Comparison of ENCODE assay signal across 9 cellular contexts in the genomic region with DNA sequence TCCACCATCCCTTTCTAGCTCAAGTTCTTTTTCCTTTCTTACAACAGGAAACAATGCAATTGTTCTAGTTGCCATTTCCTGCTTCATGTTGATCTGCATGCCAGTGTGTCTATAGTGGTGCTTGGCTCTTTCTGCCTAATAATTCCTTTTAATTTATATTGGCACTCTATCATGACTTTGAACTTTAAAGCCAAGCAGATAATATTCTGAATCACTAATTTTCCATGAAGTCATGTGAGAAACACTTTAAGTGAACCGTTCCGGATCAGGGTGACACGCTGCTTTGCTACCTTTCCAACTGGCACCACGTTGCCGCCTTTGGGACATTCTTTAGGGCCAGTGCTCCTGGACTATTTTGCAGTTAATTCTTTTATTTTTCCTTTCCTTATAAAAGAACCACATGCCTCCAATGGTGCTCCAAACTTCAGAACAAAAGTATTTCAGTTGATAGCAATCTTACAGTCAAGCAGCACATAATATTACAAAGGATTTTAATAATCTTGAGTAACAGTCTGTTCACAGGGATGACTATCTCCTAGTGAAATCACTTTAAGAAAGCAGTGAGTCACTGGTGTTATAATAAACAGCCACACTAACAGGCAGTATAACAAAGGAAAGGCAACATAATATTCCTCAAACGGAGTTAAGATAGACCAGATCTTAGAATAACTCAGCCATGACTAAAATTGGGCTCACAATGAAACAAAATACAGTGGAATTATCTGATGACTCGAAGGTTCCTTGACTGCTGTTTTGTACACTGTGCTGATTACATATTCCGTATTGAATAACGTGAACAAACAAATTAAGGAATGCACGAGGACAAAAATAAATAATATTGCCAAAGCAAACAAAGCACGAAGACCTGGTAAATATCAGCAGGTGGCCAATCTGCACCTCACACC. TPM values are rescaled to one million over a fixed set of nuclear protein-coding genes. Genes with fewer than 3 reads are reported as not detected.
A peak's percentile ranks its signal among the peaks of the same experiment; 100 is the strongest.
DNase-seq lines count a peak whose midpoint lies in the region; ATAC-seq and TF ChIP-seq lines count a peak whose summit lies in the region.
"Had no signal": no experiment of that assay in that cellular context is flagged by ENCODE, and none has a peak within 500 bp of the region (broad histone marks: within the 10 kb centered on the region; RNA-seq: fewer than 3 reads in every experiment).

No MANE protein-coding gene starts in this region.

- peak; percentile 82 for DNase-seq in AG10803 (ENCODE audit: low read depth)
- DNase-seq in IMR-90: peak; percentile 96
- peak; percentile 68 for DNase-seq in brain microvascular endothelial cell
- DNase-seq in lung (ENCODE audit: low spot score): no peak
- DNase-seq in NCI-H1930 (lab: John Stamatoyannopoulos, UW): no peak
- no peak for DNase-seq in SKM-1 treated with dmso at 0.1 percent for 144 hours (lab: John Stamatoyannopoulos, UW; ENCODE audit: unreplicated experiment)
- DNase-seq in medulla oblongata (ENCODE audit: extremely low spot score): no peak
- DNase-seq: occipital lobe had no signal

- H3K9me3 ChIP-seq in IMR-90 (ENCODE audit: control insufficient read depth, insufficient read depth, low read length) (no peaks in the 10 kb centered on the region), lung (ENCODE audit: control insufficient read depth in 2 of 2, insufficient read depth in 1 of 2, low read length in 1 of 2) (no peaks in the 10 kb centered on the region)

- H3K4me3 ChIP-seq in AG10803 (ENCODE audit: low read length) (no peak overlapping the region), IMR-90 (ENCODE audit: insufficient read depth, low read depth, low read length) (no peak overlapping the region), brain microvascular endothelial cell (ENCODE audit: low read depth, low read length) (no peak overlapping the region), lung (no peak overlapping the region)

- H4K8ac ChIP-seq in IMR-90 (ENCODE audit: low read depth in 2 of 2, low read length in 2 of 2): peak overlapping the region; percentile 20 to 56; a peak in 2 of 4 replicates

- H2AK9ac ChIP-seq in IMR-90 (replicated peaks; ENCODE audit: low read depth, low read length, poor library complexity): no peak overlapping the region

- no peak overlapping the region for H2AFZ ChIP-seq in IMR-90 (replicated peaks; ENCODE audit: low read length, poor library complexity)

- peak overlapping the region; percentile 64 for H2BK120ac ChIP-seq in IMR-90 (ENCODE audit: low read depth, low read length)

- no peak overlapping the region for H3K9ac ChIP-seq in IMR-90 (ENCODE audit: low read depth, low read length)

- peak overlapping the region; percentile 49; the same call in 1 of the 2 replicates for H3K14ac ChIP-seq in IMR-90 (replicated peaks; ENCODE audit: low read depth, low read length)

- H3K4ac ChIP-seq in IMR-90 (ENCODE audit: low read depth, low read length): peak overlapping the region; percentile 71

- H4K91ac ChIP-seq in IMR-90 (ENCODE audit: insufficient read depth, low read depth, low read length): no peak overlapping the region

- H3K4me1 ChIP-seq in IMR-90 (ENCODE audit: control insufficient read depth, insufficient read depth, low read length): peaks cover 22% of the 10 kb centered on the region
- peaks cover 0 to 18% of the 10 kb centered on the region in 2 donors for H3K4me1 ChIP-seq in lung (ENCODE audit: control insufficient read depth in 2 of 2, insufficient read depth in 2 of 2, low read length in 2 of 2)

- peak overlapping the region; percentile 69; the same call in 1 of the 2 replicates for H3K23ac ChIP-seq in IMR-90 (ENCODE audit: low read depth, low read length)

- BruUV-seq in IMR-90 (replicated peaks; lab: Mats Ljungman, UMichigan): no TSS peak

- POLR2A ChIA-PET in IMR-90 (lab: Charles Lee; ENCODE audit: unreplicated experiment): no interaction called here

- peak overlapping the region; percentile 82 for H2BK5ac ChIP-seq in IMR-90 (ENCODE audit: low read depth, low read length, poor library complexity, severe bottlenecking)

- H2AK5ac ChIP-seq in IMR-90 (ENCODE audit: low read depth, low read length): peak overlapping the region; percentile 55; the same call in 1 of the 2 replicates

- H3K79me1 ChIP-seq in IMR-90 (ENCODE audit: low read depth in 1 of 2, low read length in 2 of 2): peaks cover 9 to 48% of the 10 kb centered on the region in 2 experiments

- H2BK20ac ChIP-seq in IMR-90 (ENCODE audit: low read depth, low read length): peak overlapping the region; percentile 71

- peak overlapping the region; percentile 70; the same call in 1 of the 2 replicates for H4K5ac ChIP-seq in IMR-90 (ENCODE audit: low read depth, low read length)

- dilution Hi-C loops in IMR-90 (cut with HindIII; ENCODE audit: low sequenced_read_pairs, unreplicated experiment): no loop called here

- H3K27me3 ChIP-seq in IMR-90 (ENCODE audit: control insufficient read depth, insufficient read depth, low read length) (no peaks in the 10 kb centered on the region), brain microvascular endothelial cell (replicated peaks) (no peaks in the 10 kb centered on the region), lung (ENCODE audit: control insufficient read depth, insufficient read depth) (no peaks in the 10 kb centered on the region)

- H3K56ac ChIP-seq in IMR-90 (ENCODE audit: extremely low read depth, insufficient read depth, low read length): no peak overlapping the region; the same call in 1 of the 2 replicates

- CTCF ChIA-PET in IMR-90 (lab: Yijun Ruan, JAX): no interaction called here

- peaks cover 14% of the 10 kb centered on the region; the same call in 1 of the 2 replicates for H3K9me1 ChIP-seq in IMR-90 (ENCODE audit: insufficient read depth, low read length)

- intact Hi-C loops in IMR-90 (cut with micrococcal nuclease): no loop called here

- peak overlapping the region; percentile 85 for H3K18ac ChIP-seq in IMR-90 (ENCODE audit: low read depth, low read length)

- peaks cover 9% of the 10 kb centered on the region for H3K36me3 ChIP-seq in IMR-90 (ENCODE audit: control insufficient read depth, insufficient read depth, low read length)
- no peaks in the 10 kb centered on the region for H3K36me3 ChIP-seq in brain microvascular endothelial cell (replicated peaks)
- H3K36me3 ChIP-seq in lung (ENCODE audit: control insufficient read depth in 2 of 2, insufficient read depth in 2 of 2, low read length in 2 of 2): peaks cover 2 to 10% of the 10 kb centered on the region in 2 donors

- 47% methylated on average over 6 of the region's 11 CpGs; no CpG with 5 or more reads in 1 of the 2 experiments for WGBS in IMR-90 (ENCODE audit: extremely low coverage in 2 of 2, insufficient read length in 1 of 2), 2 experiments
- 65 to 73% methylated on average over 11 of the region's 11 CpGs for WGBS in lung, 2 donors

- H3K27ac ChIP-seq in IMR-90 (ENCODE audit: insufficient read depth, low read length) (peak overlapping the region; percentile 76; the same call in 1 of the 2 replicates), brain microvascular endothelial cell (peak overlapping the region; percentile 87), lung (ENCODE audit: low read depth in 1 of 2, low read length in 1 of 2) (peak overlapping the region; percentile 12 to 22)

- peak overlapping the region; percentile 18; the same call in 2 of the 3 replicates for H2BK15ac ChIP-seq in IMR-90 (ENCODE audit: low read depth, low read length)

- TF ChIP-seq RAD21 in IMR-90 (IDR thresholded peaks at IDR 0.05; ENCODE audit: low read length): no peak

- in situ Hi-C loops in IMR-90 (cut with MboI; ENCODE audit: low sequenced_read_pairs) (no loop called here), brain microvascular endothelial cell (cut with HindIII; ENCODE audit: low pct_ligation_motif_present, low sequenced_read_pairs) (no loop called here)

- TF ChIP-seq POLR2A in IMR-90 (IDR thresholded peaks at IDR 0.05; ENCODE audit: low read depth, low read length): no peak

- TF ChIP-seq CTCF in AG10803 (conservative IDR thresholded peaks at IDR 0.05; ENCODE audit: low read length): no peak
- TF ChIP-seq CTCF in IMR-90 (conservative IDR thresholded peaks at IDR 0.05; ENCODE audit: low read depth, low read length): no peak
- no peak for TF ChIP-seq CTCF in brain microvascular endothelial cell (IDR thresholded peaks at IDR 0.05; ENCODE audit: low read depth, low read length, missing control alignments)
- no peak for TF ChIP-seq CTCF in lung (IDR thresholded peaks at IDR 0.05; ENCODE audit: control extremely low read depth, extremely low read depth)

- no peaks in the 10 kb centered on the region; the same call in 1 of the 2 replicates for H4K20me1 ChIP-seq in IMR-90 (ENCODE audit: insufficient read depth, low read length)

- ATAC-seq in IMR-90 (ENCODE audit: low read depth) (peak; percentile 77), lung (ENCODE audit: insufficient read depth, low FRiP score) (peak; percentile 53), HG03457 (IDR thresholded peaks at IDR 0.05; ENCODE audit: unreplicated experiment) (no peak)

- H3K4me2 ChIP-seq in IMR-90 (ENCODE audit: low read depth, low read length): peak overlapping the region; percentile 61

TF ChIP-seq in IMR-90, 13 proteins besides CTCF, POLR2A, EP300 and RAD21 (continues in another document):
- TF ChIP-seq CEBPB (IDR thresholded peaks at IDR 0.05; ENCODE audit: low read depth, low read length) (peak; percentile 80), NFE2L2 (IDR thresholded peaks at IDR 0.05; ENCODE audit: low read depth, low read length) (no peak), BHLHE40 (IDR thresholded peaks at IDR 0.05; ENCODE audit: low read depth, low read length) (peak; percentile 54; the same call in 1 of the 2 replicates), FOS (IDR thresholded peaks at IDR 0.05; ENCODE audit: low read depth, low read length) (peak; percentile 94)
- TF ChIP-seq, protein P1, sequence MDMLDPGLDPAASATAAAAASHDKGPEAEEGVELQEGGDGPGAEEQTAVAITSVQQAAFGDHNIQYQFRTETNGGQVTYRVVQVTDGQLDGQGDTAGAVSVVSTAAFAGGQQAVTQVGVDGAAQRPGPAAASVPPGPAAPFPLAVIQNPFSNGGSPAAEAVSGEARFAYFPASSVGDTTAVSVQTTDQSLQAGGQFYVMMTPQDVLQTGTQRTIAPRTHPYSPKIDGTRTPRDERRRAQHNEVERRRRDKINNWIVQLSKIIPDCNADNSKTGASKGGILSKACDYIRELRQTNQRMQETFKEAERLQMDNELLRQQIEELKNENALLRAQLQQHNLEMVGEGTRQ (IDR thresholded peaks at IDR 0.05; ENCODE audit: low read depth, low read length): no peak

RNA-seq across cellular contexts. Expression of a gene that starts 19.0 kb away (rescaled TPM):
- total RNA-seq in IMR-90 (2012; rRNA removed): 17.2 and 18.3 TPM in 2 replicates
- 4.3 and 4.8 TPM in 2 replicates for polyA plus RNA-seq in IMR-90 (2012; rRNA removed)
- 1.3 and 1.7 TPM in 2 replicates for polyA plus RNA-seq in IMR-90 (2012; cell fraction: cytosol; rRNA removed)
- 0.17 and 1.5 TPM in 2 replicates for polyA plus RNA-seq in IMR-90 (2012; cell fraction: nucleus; rRNA removed; ENCODE audit: low replicate concordance)
- total RNA-seq in lung: 10 to 100 TPM in 1 of 2 donors, 1 to 10 TPM in 1; 8.6 to 20.5 TPM
- polyA plus RNA-seq in lung: 1 to 10 TPM; 3.5 to 4.6 TPM

RNA-seq across cellular contexts. Expression of a gene that starts 19.1 kb away (rescaled TPM):
- total RNA-seq in IMR-90 (2012; rRNA removed) (60.0 and 65.8 TPM in 2 replicates), lung (10 to 100 TPM; 15.2 to 18.9 TPM)
- polyA plus RNA-seq in IMR-90 (2012; rRNA removed) (68.6 and 77.3 TPM in 2 replicates), lung (10 to 100 TPM; 37.1 to 39.2 TPM)
- polyA plus RNA-seq in IMR-90 (2012; cell fraction: cytosol; rRNA removed): 10.8 and 17.8 TPM in 2 replicates
- 3.3 and 22.4 TPM in 2 replicates for polyA plus RNA-seq in IMR-90 (2012; cell fraction: nucleus; rRNA removed; ENCODE audit: low replicate concordance)

Comparison
In these comparisons a context has a peak if more than half of its experiments do, and no peak if none do; other contexts are left out.
1. DNase-seq: peak in AG10803 (single experiment), IMR-90 (single experiment) and brain microvascular endothelial cell (single experiment); none in lung (single experiment), NCI-H1930 (0 of 2), SKM-1 treated with dmso at 0.1 percent for 144 hours (single experiment) and medulla oblongata (single experiment).
2. H3K27ac ChIP-seq: peak in every context shown above with its lines; median percentile 87 in brain microvascular endothelial cell; 76 in IMR-90; 17 in lung.